ENCODE assay signal across 29 cellular contexts in genomic region chr9:136463578-136463977, GRCh38.
"Had no signal": no experiment of that assay in that cellular context is flagged by ENCODE, and none has a peak within 500 bp of the region (broad histone marks: within the 10 kb centered on the region; RNA-seq: fewer than 3 reads in every experiment).

No MANE protein-coding gene starts in this region.

- H3K27ac Mint-ChIP-seq: naive thymus-derived CD4-positive, alpha-beta T cell; natural killer cell; nephron; neural progenitor cell; stimulated activated effector memory CD8-positive, alpha-beta T cell treated with anti-CD3 and anti-CD28 coated beads, Interleukin-12 subunit alpha, Interleukin-12 subunit beta, amount 100 ng/mL, for 72 hours; stimulated activated naive B cell treated with anti-CD40 and anti-IgM and Interleukin-4, amounts not matched to agents 10 μg/mL and 1 μg/mL and 100 μg/mL, for 72 hours; stimulated activated naive CD8-positive, alpha-beta T cell treated with anti-CD3 and anti-CD28 coated beads, Interleukin-15, Interleukin-2, amounts not matched to agents 100 ng/mL and 50 ng/mL, for 24 hours had no signal

- H3K27me3 Mint-ChIP-seq: naive thymus-derived CD4-positive, alpha-beta T cell; stimulated activated naive B cell treated with anti-CD40 and anti-IgM and Interleukin-4, amounts not matched to agents 10 μg/mL and 1 μg/mL and 100 μg/mL, for 72 hours; stimulated activated naive CD8-positive, alpha-beta T cell treated with anti-CD3 and anti-CD28 coated beads, Interleukin-15, Interleukin-2, amounts not matched to agents 100 ng/mL and 50 ng/mL, for 24 hours had no signal

- H3K4me2 ChIP-seq: neural progenitor cell had no signal

- H3K4me3 Mint-ChIP-seq: naive thymus-derived CD4-positive, alpha-beta T cell; natural killer cell; nephron; neural progenitor cell; stimulated activated effector memory CD8-positive, alpha-beta T cell treated with anti-CD3 and anti-CD28 coated beads, Interleukin-12 subunit alpha, Interleukin-12 subunit beta, amount 100 ng/mL, for 72 hours; stimulated activated naive B cell treated with anti-CD40 and anti-IgM and Interleukin-4, amounts not matched to agents 10 μg/mL and 1 μg/mL and 100 μg/mL, for 72 hours; stimulated activated naive CD8-positive, alpha-beta T cell treated with anti-CD3 and anti-CD28 coated beads, Interleukin-15, Interleukin-2, amounts not matched to agents 100 ng/mL and 50 ng/mL, for 24 hours had no signal

- H3K9me3 ChIP-seq: neutrophil, pancreas, prostate gland, right atrium auricular region, right lobe of liver, sigmoid colon, stomach, thoracic aorta, thyroid gland, tibial nerve, upper lobe of left lung, vagina had no signal

- H3K4me1 Mint-ChIP-seq: natural killer cell; nephron; neural progenitor cell; stimulated activated effector memory CD8-positive, alpha-beta T cell treated with anti-CD3 and anti-CD28 coated beads, Interleukin-12 subunit alpha, Interleukin-12 subunit beta, amount 100 ng/mL, for 72 hours; stimulated activated naive B cell treated with anti-CD40 and anti-IgM and Interleukin-4, amounts not matched to agents 10 μg/mL and 1 μg/mL and 100 μg/mL, for 72 hours had no signal

- H3K4me1 ChIP-seq: neural progenitor cell, pancreas, prostate gland, right atrium auricular region, right lobe of liver, sigmoid colon, thyroid gland, tibial nerve, upper lobe of left lung, vagina had no signal

- DNase-seq: naive thymus-derived CD4-positive, alpha-beta T cell; natural killer cell; nucleus accumbens; pancreas; retina; right lobe of liver; sigmoid colon; small intestine; stimulated activated CD4-positive, alpha-beta T cell treated with anti-CD3 and anti-CD28 coated beads, Interleukin-15, amount 100 ng/mL, for 24 hours; stimulated activated CD4-positive, alpha-beta T cell treated with anti-CD3 and anti-CD28 coated beads, Interleukin-2, amount 100 ng/mL, for 24 hours; stimulated activated CD4-positive, alpha-beta T cell treated with anti-CD3 and anti-CD28 coated beads, Interleukin-2, amount 100 ng/mL, for 48 hours; stimulated activated CD4-positive, alpha-beta T cell treated with anti-CD3 and anti-CD28 coated beads, Interleukin-4, amount 100 ng/mL, for 24 hours; stimulated activated naive B cell treated with anti-CD40 and anti-IgM and Interleukin-4, amounts not matched to agents 10 μg/mL and 1 μg/mL and 100 μg/mL, for 72 hours; stimulated activated naive CD4-positive, alpha-beta T cell treated with Interleukin-2 at 50 U/mL for 16 hours; stomach; thyroid gland; trophoblast cell; upper lobe of left lung had no signal

- ATAC-seq: naive thymus-derived CD4-positive, alpha-beta T cell; natural killer cell; pancreas; right lobe of liver; stimulated activated effector memory CD8-positive, alpha-beta T cell treated with anti-CD3 and anti-CD28 coated beads, Interleukin-12 subunit alpha, Interleukin-12 subunit beta, amount 100 ng/mL, for 72 hours; stimulated activated naive B cell treated with anti-CD40 and anti-IgM and Interleukin-4, amounts not matched to agents 10 μg/mL and 1 μg/mL and 100 μg/mL, for 72 hours had no signal

- H3K9ac ChIP-seq: neural progenitor cell had no signal

- H3K27me3 ChIP-seq: neural progenitor cell, neutrophil, pancreas, right atrium auricular region, right lobe of liver, sigmoid colon, stomach, thyroid gland, tibial nerve, upper lobe of left lung, vagina had no signal

- FAIRE-seq: pancreas, small intestine, urothelium cell line had no signal

- H2AFZ ChIP-seq: neural progenitor cell had no signal

- H3K9me3 Mint-ChIP-seq: naive thymus-derived CD4-positive, alpha-beta T cell; natural killer cell; nephron; neural progenitor cell; stimulated activated effector memory CD8-positive, alpha-beta T cell treated with anti-CD3 and anti-CD28 coated beads, Interleukin-12 subunit alpha, Interleukin-12 subunit beta, amount 100 ng/mL, for 72 hours; stimulated activated naive B cell treated with anti-CD40 and anti-IgM and Interleukin-4, amounts not matched to agents 10 μg/mL and 1 μg/mL and 100 μg/mL, for 72 hours; stimulated activated naive CD8-positive, alpha-beta T cell treated with anti-CD3 and anti-CD28 coated beads, Interleukin-15, Interleukin-2, amounts not matched to agents 100 ng/mL and 50 ng/mL, for 24 hours had no signal

- H3K4me3 ChIP-seq: neural progenitor cell, pancreas, prostate gland, right atrium auricular region, right lobe of liver, sigmoid colon, stomach, thoracic aorta, thyroid gland, tibial nerve, upper lobe of left lung, vagina had no signal

- H3K27ac ChIP-seq: neural progenitor cell, neutrophil, pancreas, prostate gland, right atrium auricular region, right lobe of liver, sigmoid colon, stomach, thoracic aorta, thyroid gland, tibial nerve, upper lobe of left lung, vagina had no signal
